In genomic region chr2:177728920-177729319, GRCh38 we compare ENCODE assay signal across 1 cellular context.
TF ChIP-seq lines count a peak whose summit lies in the region.

No MANE protein-coding gene starts in this region.

TF ChIP-seq in K562, 482 proteins besides CTCF, POLR2A, EP300 and RAD21 (continued from another document):
- no peak for TF ChIP-seq PRMT5 (CRISPR knock-in tag; IDR thresholded peaks at IDR 0.05)
- TF ChIP-seq ELF1 (tag; IDR thresholded peaks at IDR 0.05): no peak
- TF ChIP-seq RBM17 (IDR thresholded peaks at IDR 0.05; ENCODE audit: borderline replicate concordance, low read depth, low read length): no peak
- no peak for TF ChIP-seq ETV1 (tag; conservative IDR thresholded peaks at IDR 0.05; ENCODE audit: low read depth)
- TF ChIP-seq WHSC1 (IDR thresholded peaks at IDR 0.05; ENCODE audit: low read length): no peak
